15 cellular contexts compared by ENCODE assay signal in genomic region chr9:127256324-127256723, GRCh38. TPM values are rescaled to one million over a fixed set of nuclear protein-coding genes. Genes with fewer than 3 reads are reported as not detected.
DNase-seq lines count a peak whose midpoint lies in the region; ATAC-seq and TF ChIP-seq lines count a peak whose summit lies in the region.
"Had no signal": no experiment of that assay in that cellular context is flagged by ENCODE, and none has a peak within 500 bp of the region (broad histone marks: within the 10 kb centered on the region; RNA-seq: fewer than 3 reads in every experiment).

No MANE protein-coding gene starts in this region.

- DNase-seq in left ventricle myocardium superior (peak; percentile 49), heart right ventricle (no peak), WTC11 (ENCODE audit: low spot score) (no peak), right lobe of liver (peak in 1 of 3 donors; percentile 39), progenitor cell of endocrine pancreas (ENCODE audit: low spot score, unreplicated experiment) (no peak)
- DNase-seq: Calu3; CD8-positive, alpha-beta T cell; DMS79 treated with DMSO at 0.1 percent for 48 hours; GF-D8; HCEC 1CT had no signal

- no peak for TF ChIP-seq CTCF in heart right ventricle (IDR thresholded peaks at IDR 0.05)
- no peak for TF ChIP-seq CTCF in WTC11 (IDR thresholded peaks at IDR 0.05)
- no peak for TF ChIP-seq CTCF in right lobe of liver (IDR thresholded peaks at IDR 0.05)
- TF ChIP-seq CTCF in progenitor cell of endocrine pancreas (IDR thresholded peaks at IDR 0.05; ENCODE audit: unreplicated experiment) = no peak

- peak; percentile 45 for ATAC-seq in left ventricle myocardium superior
- ATAC-seq in heart right ventricle = no peak
- no peak for ATAC-seq in WTC11
- ATAC-seq in right lobe of liver = peak; percentile 49 to 52 (median 52)
- no peak for ATAC-seq in GM19455 (IDR thresholded peaks at IDR 0.05; ENCODE audit: unreplicated experiment)
- no peak for ATAC-seq in GM21381 (IDR thresholded peaks at IDR 0.05; ENCODE audit: unreplicated experiment)
- ATAC-seq: CD8-positive, alpha-beta T cell had no signal

- H3K4me3 Mint-ChIP-seq in WTC11 (no peak overlapping the region), progenitor cell of endocrine pancreas (ENCODE audit: low read depth) (no peak overlapping the region)
- H3K4me3 Mint-ChIP-seq: B cell; CD8-positive, alpha-beta T cell had no signal

- peaks cover 22% of the 10 kb centered on the region for H3K36me3 Mint-ChIP-seq in WTC11
- H3K36me3 Mint-ChIP-seq in progenitor cell of endocrine pancreas (ENCODE audit: insufficient read depth) = peaks cover 5% of the 10 kb centered on the region
- H3K36me3 Mint-ChIP-seq: CD8-positive, alpha-beta T cell had no signal

- H3K27ac ChIP-seq in heart right ventricle (no peak overlapping the region), right lobe of liver (no peak overlapping the region)
- H3K27ac ChIP-seq: BLaER1 treated with 17β-estradiol and CSF1 and Interleukin-3, amounts not matched to agents 10 nM and 100 nM; GM23248 had no signal

- H3K9me3 Mint-ChIP-seq in WTC11 (peaks cover 12% of the 10 kb centered on the region), progenitor cell of endocrine pancreas (ENCODE audit: low read depth) (no peaks in the 10 kb centered on the region)
- H3K9me3 Mint-ChIP-seq: CD8-positive, alpha-beta T cell had no signal

- H3K27ac Mint-ChIP-seq in WTC11 = peak overlapping the region; percentile 42; the same call in 1 of the 2 replicates
- no peak overlapping the region for H3K27ac Mint-ChIP-seq in progenitor cell of endocrine pancreas
- H3K27ac Mint-ChIP-seq: B cell; CD8-positive, alpha-beta T cell had no signal

- H3K27me3 ChIP-seq in heart right ventricle (no peaks in the 10 kb centered on the region), right lobe of liver (no peaks in the 10 kb centered on the region)
- H3K27me3 ChIP-seq: BLaER1 treated with 17β-estradiol and CSF1 and Interleukin-3, amounts not matched to agents 10 nM and 100 nM had no signal

- H3K4me1 ChIP-seq in heart right ventricle (peaks cover 0 to 35% (median 7%) of the 10 kb centered on the region in 9 donors), right lobe of liver (no peaks in the 10 kb centered on the region)
- H3K4me1 ChIP-seq: BLaER1 treated with 17β-estradiol and CSF1 and Interleukin-3, amounts not matched to agents 10 nM and 100 nM had no signal

- WGBS in heart right ventricle, 2 donors = 70 to 76% methylated on average over 5 of the region's 5 CpGs
- WGBS in right lobe of liver (ENCODE audit: insufficient coverage, low coverage, low lambda C conversion rate, missing lambda C conversion rate) = 54% methylated on average over 5 of the region's 5 CpGs

- intact Hi-C loops in left ventricle myocardium superior (cut with micrococcal nuclease) = no loop called here
- intact Hi-C loops in heart right ventricle (cut with DNase I) = no loop called here
- intact Hi-C loops in right lobe of liver (cut with DNase I) = no loop called here

- H3K27me3 Mint-ChIP-seq in WTC11 (ENCODE audit: low read depth) (no peaks in the 10 kb centered on the region), progenitor cell of endocrine pancreas (no peaks in the 10 kb centered on the region)
- H3K27me3 Mint-ChIP-seq: B cell had no signal

- TF ChIP-seq POLR2A in right lobe of liver (IDR thresholded peaks at IDR 0.05) = no peak

- H3K4me1 Mint-ChIP-seq in WTC11 = peaks cover 71% of the 10 kb centered on the region
- H3K4me1 Mint-ChIP-seq in progenitor cell of endocrine pancreas (ENCODE audit: low read depth) = peaks cover 7% of the 10 kb centered on the region
- H3K4me1 Mint-ChIP-seq: B cell had no signal

- H3K4me3 ChIP-seq in heart right ventricle (no peak overlapping the region), right lobe of liver (no peak overlapping the region)
- H3K4me3 ChIP-seq: BLaER1 treated with 17β-estradiol and CSF1 and Interleukin-3, amounts not matched to agents 10 nM and 100 nM; GM23248 had no signal

- CTCF ChIA-PET in WTC11 (lab: Charles Lee) = interaction anchor here (1.5 kb wide), 1 partner anchor 31 kb away, joined by 3 read pairs; no protein-coding TSS in a partner anchor

- POLR2A ChIA-PET in WTC11 (lab: Charles Lee) = no interaction called here

- H3K36me3 ChIP-seq in heart right ventricle = no peaks in the 10 kb centered on the region
- no peaks in the 10 kb centered on the region for H3K36me3 ChIP-seq in right lobe of liver
- H3K36me3 ChIP-seq: BLaER1 treated with 17β-estradiol and CSF1 and Interleukin-3, amounts not matched to agents 10 nM and 100 nM had no signal

- no peaks in the 10 kb centered on the region for H3K9me3 ChIP-seq in heart right ventricle
- H3K9me3 ChIP-seq in right lobe of liver = no peaks in the 10 kb centered on the region
- H3K9me3 ChIP-seq: BLaER1 treated with 17β-estradiol and CSF1 and Interleukin-3, amounts not matched to agents 10 nM and 100 nM had no signal

TF ChIP-seq in WTC11, 78 proteins besides CTCF, POLR2A, EP300 and RAD21:
- no peak for TF ChIP-seq AFF4 (CRISPR knock-in tag; IDR thresholded peaks at IDR 0.05; ENCODE audit: borderline replicate concordance)
- TF ChIP-seq, protein P1, sequence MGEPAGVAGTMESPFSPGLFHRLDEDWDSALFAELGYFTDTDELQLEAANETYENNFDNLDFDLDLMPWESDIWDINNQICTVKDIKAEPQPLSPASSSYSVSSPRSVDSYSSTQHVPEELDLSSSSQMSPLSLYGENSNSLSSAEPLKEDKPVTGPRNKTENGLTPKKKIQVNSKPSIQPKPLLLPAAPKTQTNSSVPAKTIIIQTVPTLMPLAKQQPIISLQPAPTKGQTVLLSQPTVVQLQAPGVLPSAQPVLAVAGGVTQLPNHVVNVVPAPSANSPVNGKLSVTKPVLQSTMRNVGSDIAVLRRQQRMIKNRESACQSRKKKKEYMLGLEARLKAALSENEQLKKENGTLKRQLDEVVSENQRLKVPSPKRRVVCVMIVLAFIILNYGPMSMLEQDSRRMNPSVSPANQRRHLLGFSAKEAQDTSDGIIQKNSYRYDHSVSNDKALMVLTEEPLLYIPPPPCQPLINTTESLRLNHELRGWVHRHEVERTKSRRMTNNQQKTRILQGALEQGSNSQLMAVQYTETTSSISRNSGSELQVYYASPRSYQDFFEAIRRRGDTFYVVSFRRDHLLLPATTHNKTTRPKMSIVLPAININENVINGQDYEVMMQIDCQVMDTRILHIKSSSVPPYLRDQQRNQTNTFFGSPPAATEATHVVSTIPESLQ (CRISPR knock-in tag; IDR thresholded peaks at IDR 0.05) = no peak
- TF ChIP-seq ZNF423 (CRISPR knock-in tag; IDR thresholded peaks at IDR 0.05) = no peak
- no peak for TF ChIP-seq CBFB (CRISPR knock-in tag; IDR thresholded peaks at IDR 0.05; ENCODE audit: low read depth)
- TF ChIP-seq JUN (CRISPR knock-in tag; IDR thresholded peaks at IDR 0.05) = no peak
- TF ChIP-seq HMGXB4 (CRISPR knock-in tag; IDR thresholded peaks at IDR 0.05) = no peak
- no peak for TF ChIP-seq GTF2I (CRISPR knock-in tag; conservative IDR thresholded peaks at IDR 0.05)
- no peak for TF ChIP-seq NR1H2 (CRISPR knock-in tag; IDR thresholded peaks at IDR 0.05)
- TF ChIP-seq FOXJ3 (CRISPR knock-in tag; IDR thresholded peaks at IDR 0.05; ENCODE audit: borderline replicate concordance) = no peak
- no peak for TF ChIP-seq ZNF138 (CRISPR knock-in tag; conservative IDR thresholded peaks at IDR 0.05)
- TF ChIP-seq MXD4 (CRISPR knock-in tag; IDR thresholded peaks at IDR 0.05; ENCODE audit: borderline replicate concordance) = no peak
- TF ChIP-seq ESRRA (CRISPR knock-in tag; IDR thresholded peaks at IDR 0.05; ENCODE audit: borderline replicate concordance) = no peak

RNA-seq across cellular contexts. Expression of gene GARNL3, which starts 8.2 kb away (rescaled TPM):
- 17.3 TPM for total RNA-seq in left ventricle myocardium superior
- total RNA-seq in heart right ventricle = 10 to 100 TPM in 9 of 10 donors, 1 to 10 TPM in 1; 9.9 to 53.1 (median 31.6) TPM
- polyA plus RNA-seq in heart right ventricle = 10 to 100 TPM in 1 of 2 donors, 1 to 10 TPM in 1; 3.3 to 17.7 TPM
- total RNA-seq in WTC11 (2021) = 17.8 to 22.4 TPM (median 20.3 TPM) in 3 replicates
- total RNA-seq in right lobe of liver = 1 to 10 TPM; 4.4 to 9.7 (median 6.1) TPM
- total RNA-seq in progenitor cell of endocrine pancreas = 21.4 and 28.3 TPM in 2 replicates

Comparison
In these comparisons a context has a peak if more than half of its experiments do, and no peak if none do; other contexts are left out.
1. ATAC-seq: peak in left ventricle myocardium superior (single experiment) and right lobe of liver (4 of 4); none in heart right ventricle (0 of 8), WTC11 (single experiment), GM19455 (single experiment) and GM21381 (single experiment).